In the genomic region with DNA sequence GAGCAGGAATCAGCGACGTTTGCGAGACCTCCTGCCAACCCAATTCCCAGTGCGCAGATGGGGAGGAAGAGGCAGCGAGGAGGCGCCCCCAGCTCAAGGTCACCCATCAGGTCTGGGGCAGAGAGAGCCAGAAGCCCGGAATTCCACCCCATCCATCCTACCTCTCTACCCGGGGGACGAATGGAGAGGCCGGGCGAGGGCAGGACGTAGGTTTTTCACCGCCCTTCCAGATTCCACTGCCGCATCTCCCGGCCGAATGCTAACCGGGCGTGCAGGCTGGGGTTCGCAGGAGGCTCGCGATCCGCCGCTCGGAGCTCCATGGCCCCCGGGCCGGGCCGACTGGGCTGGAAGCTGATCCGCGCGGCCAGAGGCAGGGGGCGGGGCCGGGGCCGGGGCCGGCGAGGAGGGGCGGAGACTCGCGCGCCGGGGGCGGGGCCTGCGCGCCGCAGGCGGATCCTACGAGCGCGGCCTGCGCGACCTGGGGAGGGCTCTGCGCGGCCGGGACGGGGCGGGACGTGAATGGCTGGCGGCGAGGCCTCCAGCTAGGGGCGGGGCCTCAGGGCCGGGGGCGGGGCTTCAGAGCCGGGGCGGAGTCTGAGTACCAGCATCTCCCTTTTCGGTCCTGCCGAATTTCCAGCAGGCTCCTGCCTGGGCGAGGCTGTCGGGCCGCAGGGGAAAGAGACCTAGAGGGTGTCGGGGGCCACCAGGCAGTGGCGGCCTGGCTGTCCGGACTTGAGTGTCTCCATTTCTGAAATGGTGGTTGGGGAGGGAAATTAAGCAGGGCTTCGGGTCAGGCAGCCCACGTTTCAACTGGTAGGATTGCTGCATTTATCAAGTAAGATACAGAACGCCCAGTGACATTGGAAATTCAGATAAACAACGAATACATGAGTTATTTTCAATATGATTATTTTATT, we compare ENCODE assay signal across 8 cellular contexts. TPM values are rescaled to one million over a fixed set of nuclear protein-coding genes. Genes with fewer than 3 reads are reported as not detected.
DNase-seq lines count a peak whose midpoint lies in the region; ATAC-seq, FAIRE-seq and TF ChIP-seq lines count a peak whose summit lies in the region.

A gene with protein sequence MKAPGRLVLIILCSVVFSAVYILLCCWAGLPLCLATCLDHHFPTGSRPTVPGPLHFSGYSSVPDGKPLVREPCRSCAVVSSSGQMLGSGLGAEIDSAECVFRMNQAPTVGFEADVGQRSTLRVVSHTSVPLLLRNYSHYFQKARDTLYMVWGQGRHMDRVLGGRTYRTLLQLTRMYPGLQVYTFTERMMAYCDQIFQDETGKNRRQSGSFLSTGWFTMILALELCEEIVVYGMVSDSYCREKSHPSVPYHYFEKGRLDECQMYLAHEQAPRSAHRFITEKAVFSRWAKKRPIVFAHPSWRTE (minus strand): TSS at position 377 of the 917 bp plus-strand sequence. CDS start 622 bp downstream, outside the sequence.

- 2% methylated on average over 57 to 75 of the region's 75 CpGs for WGBS in pancreas, 2 donors
- 3% methylated on average over 75 of the region's 75 CpGs for WGBS in thymus

- H3K4me3 ChIP-seq in HFF-Myc (replicated peaks; ENCODE audit: low read depth, low read length), result peak within 1 kb of the TSS; percentile 90
- peak within 1 kb of the TSS; percentile 16 for H3K4me3 ChIP-seq in NB4 (ENCODE audit: low read depth, low read length)
- peak within 1 kb of the TSS; percentile 48 to 66 (median 58) for H3K4me3 ChIP-seq in pancreas
- H3K4me3 ChIP-seq in thymus (ENCODE audit: low read length), result peak within 1 kb of the TSS; percentile 76

- FAIRE-seq in pancreas (lab: Jason Lieb, UNC), result no peak

- no peak for TF ChIP-seq CTCF in HFF-Myc (IDR thresholded peaks at IDR 0.05; ENCODE audit: low read depth, low read length, missing control alignments)
- TF ChIP-seq CTCF in NB4 (IDR thresholded peaks at IDR 0.05; ENCODE audit: low read depth, low read length), result no peak
- TF ChIP-seq CTCF in pancreas (IDR thresholded peaks at IDR 0.05), result no peak

- peak; percentile 90 for ATAC-seq in activated naive CD8-positive, alpha-beta T cell treated with anti-CD3 and anti-CD28 coated beads, Interleukin-2, amount 10 ng/mL, durations not matched to agents 7 days and 5 days (ENCODE audit: low read depth)
- ATAC-seq in pancreas, result peak; percentile 86 to 91 (median 88)

- peak; percentile 99 for DNase-seq in GM03348 (ENCODE audit: low spot score)
- no peak for DNase-seq in HFF-Myc (ENCODE audit: extremely low read depth, low read depth)
- DNase-seq in NB4 (ENCODE audit: low read depth), result peak; percentile 88
- peak; percentile 63 to 85 for DNase-seq in SW 1271 (lab: John Stamatoyannopoulos, UW)
- DNase-seq in activated naive CD8-positive, alpha-beta T cell treated with anti-CD3 and anti-CD28 coated beads, Interleukin-2, amount 10 ng/mL, durations not matched to agents 7 days and 5 days, result peak; percentile 97
- peak; percentile 88 to 98 (median 96) for DNase-seq in head of caudate nucleus
- peak; percentile 91 to 99 (median 97) for DNase-seq in pancreas

- peaks cover 15% of the 10 kb centered on the region for H3K36me3 Mint-ChIP-seq in activated naive CD8-positive, alpha-beta T cell treated with anti-CD3 and anti-CD28 coated beads, Interleukin-2, amount 10 ng/mL, durations not matched to agents 7 days and 5 days

- H3K27me3 Mint-ChIP-seq in activated naive CD8-positive, alpha-beta T cell treated with anti-CD3 and anti-CD28 coated beads, Interleukin-2, amount 10 ng/mL, durations not matched to agents 7 days and 5 days, result no peaks in the 10 kb centered on the region

- POLR2A ChIA-PET in activated naive CD8-positive, alpha-beta T cell treated with anti-CD3 and anti-CD28 coated beads, Interleukin-2, amount 10 ng/mL, durations not matched to agents 7 days and 5 days (lab: Charles Lee), result interaction anchor here (0.5 to 7.5 kb wide), 16 partner anchors 12 to 224 kb away, joined by 3 to 187 read pairs (median 5); a partner anchor contains a TSS

- H3K9me3 Mint-ChIP-seq in activated naive CD8-positive, alpha-beta T cell treated with anti-CD3 and anti-CD28 coated beads, Interleukin-2, amount 10 ng/mL, durations not matched to agents 7 days and 5 days, result no peaks in the 10 kb centered on the region

- H3K27ac ChIP-seq in pancreas, result peak within 1 kb of the TSS; percentile 58 to 78 (median 70)
- H3K27ac ChIP-seq in thymus (ENCODE audit: low read depth), result peak within 1 kb of the TSS; percentile 68

- peak within 1 kb of the TSS; percentile 96 for H3K4me3 Mint-ChIP-seq in activated naive CD8-positive, alpha-beta T cell treated with anti-CD3 and anti-CD28 coated beads, Interleukin-2, amount 10 ng/mL, durations not matched to agents 7 days and 5 days

- intact Hi-C loops in head of caudate nucleus (cut with DNase I) (loop anchor here (5.0 to 10.0 kb wide), 4 partner anchors 45 to 325 kb away; a partner anchor contains a TSS), pancreas (cut with DNase I) (no loop called here)

- TF ChIP-seq POLR2A in NB4 (IDR thresholded peaks at IDR 0.05; ENCODE audit: extremely low read depth, insufficient read length), result peak; percentile 33

- H3K36me3 ChIP-seq in pancreas (peaks cover 0 to 6% (median 5%) of the 10 kb centered on the region in 3 donors), thymus (ENCODE audit: control insufficient read depth, insufficient read depth) (peaks cover 7% of the 10 kb centered on the region)

- H3K9me3 ChIP-seq in pancreas, result no peaks in the 10 kb centered on the region
- H3K9me3 ChIP-seq in thymus (ENCODE audit: control insufficient read depth), result no peaks in the 10 kb centered on the region

- H3K27me3 ChIP-seq in pancreas (no peaks in the 10 kb centered on the region), thymus (ENCODE audit: control insufficient read depth, insufficient read depth) (peaks cover 3% of the 10 kb centered on the region)

- H3K27ac Mint-ChIP-seq in activated naive CD8-positive, alpha-beta T cell treated with anti-CD3 and anti-CD28 coated beads, Interleukin-2, amount 10 ng/mL, durations not matched to agents 7 days and 5 days, result peak within 1 kb of the TSS; percentile 96

- H3K4me1 Mint-ChIP-seq in activated naive CD8-positive, alpha-beta T cell treated with anti-CD3 and anti-CD28 coated beads, Interleukin-2, amount 10 ng/mL, durations not matched to agents 7 days and 5 days, result peaks cover 41% of the 10 kb centered on the region

- H3K4me1 ChIP-seq in pancreas, result peaks cover 9 to 40% (median 14%) of the 10 kb centered on the region in 3 donors
- peaks cover 35% of the 10 kb centered on the region for H3K4me1 ChIP-seq in thymus (ENCODE audit: control insufficient read depth, insufficient read depth, low read length)

RNA-seq across cellular contexts. Expression of the gene that starts here (rescaled TPM):
- 10 to 100 TPM; 51.1 to 59.5 TPM for total RNA-seq in activated naive CD8-positive, alpha-beta T cell treated with anti-CD3 and anti-CD28 coated beads, Interleukin-2, amount 10 ng/mL, durations not matched to agents 7 days and 5 days
- total RNA-seq in pancreas, result 10 to 100 TPM; 25.9 to 66.6 (median 41.3) TPM
- 10 to 100 TPM; 22.2 to 27.7 TPM for polyA plus RNA-seq in pancreas
- 12.8 TPM for polyA plus RNA-seq in thymus

Comparison
In these comparisons a context has a peak if more than half of its experiments do, and no peak if none do; other contexts are left out.
1. H3K4me3 ChIP-seq: peak in every context shown above with its lines; median percentile 90 in HFF-Myc; 76 in thymus; 58 in pancreas; 16 in NB4.